Comparison of ENCODE assay signal across 1 cellular context in the genomic region with DNA sequence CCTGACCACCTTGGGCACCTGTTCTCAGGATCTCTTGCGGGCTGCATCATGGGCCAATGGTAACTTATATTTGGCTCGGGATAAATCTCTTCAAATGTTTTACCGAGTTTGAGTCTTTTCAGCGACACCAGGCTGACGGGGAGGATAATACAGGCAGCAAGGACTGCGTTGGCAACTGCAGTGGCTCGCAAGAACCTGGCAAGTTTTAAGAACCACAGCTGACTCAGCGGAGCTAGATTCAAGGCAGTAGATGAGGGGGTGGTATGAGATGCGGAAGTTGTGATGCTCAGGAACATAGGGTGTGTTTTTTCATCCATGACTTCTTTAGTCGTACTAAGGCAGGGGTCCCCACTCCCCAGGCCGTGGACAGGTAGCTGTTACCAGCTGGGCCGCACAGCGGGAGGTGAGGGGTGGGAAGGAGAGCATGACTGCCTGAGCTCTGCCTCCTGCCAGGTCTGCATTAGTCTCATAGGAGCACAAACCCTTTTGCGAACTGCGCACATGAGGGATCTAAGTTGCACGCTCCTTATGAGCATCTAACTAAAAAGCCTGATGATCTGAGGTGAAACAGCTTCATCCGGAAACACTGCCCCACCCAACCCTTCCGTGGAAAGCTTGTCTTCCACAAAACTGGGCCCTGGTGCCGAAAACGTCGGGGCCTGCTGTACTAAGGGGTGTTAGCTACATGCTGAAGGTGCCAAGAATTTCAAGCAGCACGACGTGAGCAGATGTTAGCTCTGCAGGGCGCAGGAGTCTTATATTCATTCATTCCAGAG.
TF ChIP-seq lines count a peak whose summit lies in the region.

No MANE protein-coding gene starts in this region.

TF ChIP-seq in GM23338, 12 proteins besides CTCF, POLR2A, EP300 and RAD21 (continued from another document):
- TF ChIP-seq, protein P1, sequence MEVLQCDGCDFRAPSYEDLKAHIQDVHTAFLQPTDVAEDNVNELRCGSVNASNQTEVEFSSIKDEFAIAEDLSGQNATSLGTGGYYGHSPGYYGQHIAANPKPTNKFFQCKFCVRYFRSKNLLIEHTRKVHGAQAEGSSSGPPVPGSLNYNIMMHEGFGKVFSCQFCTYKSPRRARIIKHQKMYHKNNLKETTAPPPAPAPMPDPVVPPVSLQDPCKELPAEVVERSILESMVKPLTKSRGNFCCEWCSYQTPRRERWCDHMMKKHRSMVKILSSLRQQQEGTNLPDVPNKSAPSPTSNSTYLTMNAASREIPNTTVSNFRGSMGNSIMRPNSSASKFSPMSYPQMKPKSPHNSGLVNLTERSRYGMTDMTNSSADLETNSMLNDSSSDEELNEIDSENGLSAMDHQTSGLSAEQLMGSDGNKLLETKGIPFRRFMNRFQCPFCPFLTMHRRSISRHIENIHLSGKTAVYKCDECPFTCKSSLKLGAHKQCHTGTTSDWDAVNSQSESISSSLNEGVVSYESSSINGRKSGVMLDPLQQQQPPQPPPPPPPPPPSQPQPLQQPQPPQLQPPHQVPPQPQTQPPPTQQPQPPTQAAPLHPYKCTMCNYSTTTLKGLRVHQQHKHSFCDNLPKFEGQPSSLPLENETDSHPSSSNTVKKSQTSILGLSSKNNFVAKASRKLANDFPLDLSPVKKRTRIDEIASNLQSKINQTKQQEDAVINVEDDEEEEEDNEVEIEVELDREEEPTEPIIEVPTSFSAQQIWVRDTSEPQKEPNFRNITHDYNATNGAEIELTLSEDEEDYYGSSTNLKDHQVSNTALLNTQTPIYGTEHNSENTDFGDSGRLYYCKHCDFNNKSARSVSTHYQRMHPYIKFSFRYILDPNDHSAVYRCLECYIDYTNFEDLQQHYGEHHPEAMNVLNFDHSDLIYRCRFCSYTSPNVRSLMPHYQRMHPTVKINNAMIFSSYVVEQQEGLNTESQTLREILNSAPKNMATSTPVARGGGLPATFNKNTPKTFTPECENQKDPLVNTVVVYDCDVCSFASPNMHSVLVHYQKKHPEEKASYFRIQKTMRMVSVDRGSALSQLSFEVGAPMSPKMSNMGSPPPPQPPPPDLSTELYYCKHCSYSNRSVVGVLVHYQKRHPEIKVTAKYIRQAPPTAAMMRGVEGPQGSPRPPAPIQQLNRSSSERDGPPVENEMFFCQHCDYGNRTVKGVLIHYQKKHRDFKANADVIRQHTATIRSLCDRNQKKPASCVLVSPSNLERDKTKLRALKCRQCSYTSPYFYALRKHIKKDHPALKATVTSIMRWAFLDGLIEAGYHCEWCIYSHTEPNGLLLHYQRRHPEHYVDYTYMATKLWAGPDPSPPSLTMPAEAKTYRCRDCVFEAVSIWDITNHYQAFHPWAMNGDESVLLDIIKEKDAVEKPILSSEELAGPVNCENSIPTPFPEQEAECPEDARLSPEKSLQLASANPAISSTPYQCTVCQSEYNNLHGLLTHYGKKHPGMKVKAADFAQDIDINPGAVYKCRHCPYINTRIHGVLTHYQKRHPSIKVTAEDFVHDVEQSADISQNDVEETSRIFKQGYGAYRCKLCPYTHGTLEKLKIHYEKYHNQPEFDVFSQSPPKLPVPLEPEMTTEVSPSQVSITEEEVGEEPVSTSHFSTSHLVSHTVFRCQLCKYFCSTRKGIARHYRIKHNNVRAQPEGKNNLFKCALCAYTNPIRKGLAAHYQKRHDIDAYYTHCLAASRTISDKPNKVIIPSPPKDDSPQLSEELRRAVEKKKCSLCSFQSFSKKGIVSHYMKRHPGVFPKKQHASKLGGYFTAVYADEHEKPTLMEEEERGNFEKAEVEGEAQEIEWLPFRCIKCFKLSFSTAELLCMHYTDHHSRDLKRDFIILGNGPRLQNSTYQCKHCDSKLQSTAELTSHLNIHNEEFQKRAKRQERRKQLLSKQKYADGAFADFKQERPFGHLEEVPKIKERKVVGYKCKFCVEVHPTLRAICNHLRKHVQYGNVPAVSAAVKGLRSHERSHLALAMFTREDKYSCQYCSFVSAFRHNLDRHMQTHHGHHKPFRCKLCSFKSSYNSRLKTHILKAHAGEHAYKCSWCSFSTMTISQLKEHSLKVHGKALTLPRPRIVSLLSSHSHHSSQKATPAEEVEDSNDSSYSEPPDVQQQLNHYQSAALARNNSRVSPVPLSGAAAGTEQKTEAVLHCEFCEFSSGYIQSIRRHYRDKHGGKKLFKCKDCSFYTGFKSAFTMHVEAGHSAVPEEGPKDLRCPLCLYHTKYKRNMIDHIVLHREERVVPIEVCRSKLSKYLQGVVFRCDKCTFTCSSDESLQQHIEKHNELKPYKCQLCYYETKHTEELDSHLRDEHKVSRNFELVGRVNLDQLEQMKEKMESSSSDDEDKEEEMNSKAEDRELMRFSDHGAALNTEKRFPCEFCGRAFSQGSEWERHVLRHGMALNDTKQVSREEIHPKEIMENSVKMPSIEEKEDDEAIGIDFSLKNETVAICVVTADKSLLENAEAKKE (CRISPR knock-in tag; IDR thresholded peaks at IDR 0.05), result no peak
- TF ChIP-seq ZNF114 (CRISPR knock-in tag; IDR thresholded peaks at IDR 0.05), result no peak
- TF ChIP-seq ZNF331 (CRISPR knock-in tag; IDR thresholded peaks at IDR 0.05; ENCODE audit: low read depth), result no peak
